ENCODE assay signal across 12 cellular contexts in genomic region chr4:38869511-38869910, GRCh38. TPM values are rescaled to one million over a fixed set of nuclear protein-coding genes. Genes with fewer than 3 reads are reported as not detected.
A peak's percentile ranks its signal among the peaks of the same experiment; 100 is the strongest.
DNase-seq lines count a peak whose midpoint lies in the region; ATAC-seq and TF ChIP-seq lines count a peak whose summit lies in the region.
"Had no signal": no experiment of that assay in that cellular context is flagged by ENCODE, and none has a peak within 500 bp of the region (broad histone marks: within the 10 kb centered on the region; RNA-seq: fewer than 3 reads in every experiment).

No MANE protein-coding gene starts in this region.

- DNase-seq in SK-N-SH (no peak), breast epithelium (ENCODE audit: low spot score in 2 of 2) (no peak), lung microvascular endothelial cell (ENCODE audit: low read depth in 2 of 2) (peak; percentile 49 to 58), tibial artery (no peak), RPMI8226 (no peak)
- DNase-seq in stimulated activated CD4-positive, alpha-beta T cell treated with anti-CD3 and anti-CD28 coated beads, Interleukin-4, amount 100 ng/mL, for 1 hour = no peak
- DNase-seq: 8988T; activated CD4-positive, alpha-beta T cell treated with anti-CD3 and anti-CD28 coated beads for 36 hours; naive B cell; NCI-H526 had no signal

- no peak for TF ChIP-seq POLR2A in breast epithelium (IDR thresholded peaks at IDR 0.05)

- H3K36me3 ChIP-seq in SK-N-SH (replicated peaks in 1 of 2; ENCODE audit: control insufficient read depth in 1 of 2, insufficient read depth in 2 of 2, low read length in 1 of 2) (peaks cover 0 to 28% of the 10 kb centered on the region in 2 experiments), breast epithelium (no peaks in the 10 kb centered on the region), tibial artery (peaks cover 0 to 6% (median 0%) of the 10 kb centered on the region in 3 donors)

- no peaks in the 10 kb centered on the region for H3K9me2 ChIP-seq in SK-N-SH

- peaks cover 61% of the 10 kb centered on the region for H3K79me2 ChIP-seq in SK-N-SH (ENCODE audit: insufficient read depth)

- WGBS in SK-N-SH (ENCODE audit: low lambda C conversion rate) = 96% methylated on average over 2 of the region's 2 CpGs

- TF ChIP-seq CTCF in SK-N-SH (IDR thresholded peaks at IDR 0.05) (no peak), breast epithelium (IDR thresholded peaks at IDR 0.05) (no peak), tibial artery (IDR thresholded peaks at IDR 0.05) (no peak)

- peaks cover 0 to 12% of the 10 kb centered on the region in 2 experiments; a peak in 2 of 4 replicates for H3K4me1 ChIP-seq in SK-N-SH (ENCODE audit: control insufficient read depth in 1 of 2, insufficient read depth in 2 of 2, low read depth in 1 of 2, low read length in 1 of 2)
- no peaks in the 10 kb centered on the region for H3K4me1 ChIP-seq in breast epithelium
- H3K4me1 ChIP-seq in tibial artery = peaks cover 0 to 57% (median 31%) of the 10 kb centered on the region in 4 donors

- H3K9me3 ChIP-seq in SK-N-SH = no peaks in the 10 kb centered on the region
- H3K9me3 ChIP-seq in breast epithelium = no peaks in the 10 kb centered on the region
- no peaks in the 10 kb centered on the region for H3K9me3 ChIP-seq in tibial artery

- H3K27me3 ChIP-seq in SK-N-SH (ENCODE audit: insufficient read depth) (no peaks in the 10 kb centered on the region), breast epithelium (no peaks in the 10 kb centered on the region), tibial artery (no peaks in the 10 kb centered on the region)

- H4K20me1 ChIP-seq in SK-N-SH (ENCODE audit: insufficient read depth) = peaks cover 9% of the 10 kb centered on the region; the same call in 1 of the 2 replicates

- H2AFZ ChIP-seq in SK-N-SH (ENCODE audit: low read depth) = no peak overlapping the region

- peak overlapping the region in 1 of 2 experiments; percentile 74; a peak in 2 of 4 replicates for H3K27ac ChIP-seq in SK-N-SH (ENCODE audit: low read depth in 2 of 2, low read length in 1 of 2)
- H3K27ac ChIP-seq in breast epithelium = peak overlapping the region; percentile 95 to 99
- H3K27ac ChIP-seq in tibial artery = peak overlapping the region; percentile 95 to 96

- no peak for TF ChIP-seq RAD21 in SK-N-SH (IDR thresholded peaks at IDR 0.05; ENCODE audit: low read length)

- peak overlapping the region; percentile 98 for H3K4me2 ChIP-seq in SK-N-SH

- CTCF ChIA-PET in SK-N-SH (lab: Yijun Ruan, JAX) = interaction anchor here (1.3 to 1.7 kb wide), 3 partner anchors 9 to 19 kb away, joined by 3 to 6 read pairs (median 3); no protein-coding TSS in a partner anchor

- H3K4me3 ChIP-seq in SK-N-SH (ENCODE audit: low read depth in 2 of 2, low read length in 1 of 2) (peak overlapping the region in 1 of 2 experiments; percentile 74; a peak in 2 of 4 replicates), breast epithelium (peak overlapping the region in 1 of 3 donors; percentile 95), tibial artery (peak overlapping the region; percentile 88 to 97)

- intact Hi-C loops in breast epithelium (cut with DNase I; ENCODE audit: low total_unique reads) = no loop called here
- intact Hi-C loops in tibial artery (cut with DNase I; ENCODE audit: low total_unique reads) = no loop called here

- ATAC-seq in SK-N-SH treated with all-trans-retinoic acid at 6 μM for 48 hours (no peak), GM18502 (IDR thresholded peaks at IDR 0.05; ENCODE audit: poor library complexity, unreplicated experiment) (no peak)
- ATAC-seq: activated CD4-positive, alpha-beta T cell treated with anti-CD3 and anti-CD28 coated beads for 36 hours had no signal

- no peaks in the 10 kb centered on the region for H3F3A ChIP-seq in SK-N-SH (replicated peaks; ENCODE audit: insufficient read depth)

- POLR2A ChIA-PET in SK-N-SH (lab: Yijun Ruan, JAX) = no interaction called here

- H3K9ac ChIP-seq in SK-N-SH = no peak overlapping the region

- TF ChIP-seq EP300 in SK-N-SH (IDR thresholded peaks at IDR 0.05; ENCODE audit: borderline replicate concordance in 1 of 2, low read depth in 1 of 2, low read length in 1 of 2) = no peak

TF ChIP-seq in SK-N-SH, 30 proteins besides CTCF, POLR2A, EP300 and RAD21 (continues in another document):
- no peak for TF ChIP-seq POLR2AphosphoS5 (IDR thresholded peaks at IDR 0.05; ENCODE audit: low read depth, low read length)
- no peak for TF ChIP-seq GATA2 (CRISPR knock-in tag; IDR thresholded peaks at IDR 0.05)
- TF ChIP-seq GABPA (IDR thresholded peaks at IDR 0.05; ENCODE audit: low read depth) = no peak
- no peak for TF ChIP-seq FOSL2 (IDR thresholded peaks at IDR 0.05; ENCODE audit: borderline replicate concordance, low read depth)
- no peak for TF ChIP-seq ELF1 (IDR thresholded peaks at IDR 0.05)
- no peak for TF ChIP-seq CHD2 (IDR thresholded peaks at IDR 0.05; ENCODE audit: low read length, partially characterized antibody)
- TF ChIP-seq MXI1 (IDR thresholded peaks at IDR 0.05; ENCODE audit: low read depth, low read length) = no peak
- no peak for TF ChIP-seq REST (IDR thresholded peaks at IDR 0.05; ENCODE audit: low read depth, low read length)
- TF ChIP-seq JUND (IDR thresholded peaks at IDR 0.05) = no peak

TF ChIP-seq in SK-N-SH treated with all-trans-retinoic acid at 6 μM for 48 hours, 23 proteins besides CTCF, POLR2A, EP300 and RAD21 (continues in another document):
- no peak for TF ChIP-seq ZNF565 (CRISPR knock-in tag; conservative IDR thresholded peaks at IDR 0.05; ENCODE audit: low read depth)
- no peak for TF ChIP-seq ZFP3 (CRISPR knock-in tag; IDR thresholded peaks at IDR 0.05)
- no peak for TF ChIP-seq TSHZ2 (CRISPR knock-in tag; IDR thresholded peaks at IDR 0.05)
- TF ChIP-seq ESRRG (CRISPR knock-in tag; IDR thresholded peaks at IDR 0.05) = no peak
- no peak for TF ChIP-seq ISL1 (CRISPR knock-in tag; IDR thresholded peaks at IDR 0.05)
- no peak for TF ChIP-seq POU6F1 (CRISPR knock-in tag; IDR thresholded peaks at IDR 0.05; ENCODE audit: borderline replicate concordance, low read depth)
- TF ChIP-seq TOX (CRISPR knock-in tag; IDR thresholded peaks at IDR 0.05; ENCODE audit: borderline replicate concordance) = no peak
- no peak for TF ChIP-seq CSDC2 (CRISPR knock-in tag; IDR thresholded peaks at IDR 0.05)
- TF ChIP-seq, protein P1, sequence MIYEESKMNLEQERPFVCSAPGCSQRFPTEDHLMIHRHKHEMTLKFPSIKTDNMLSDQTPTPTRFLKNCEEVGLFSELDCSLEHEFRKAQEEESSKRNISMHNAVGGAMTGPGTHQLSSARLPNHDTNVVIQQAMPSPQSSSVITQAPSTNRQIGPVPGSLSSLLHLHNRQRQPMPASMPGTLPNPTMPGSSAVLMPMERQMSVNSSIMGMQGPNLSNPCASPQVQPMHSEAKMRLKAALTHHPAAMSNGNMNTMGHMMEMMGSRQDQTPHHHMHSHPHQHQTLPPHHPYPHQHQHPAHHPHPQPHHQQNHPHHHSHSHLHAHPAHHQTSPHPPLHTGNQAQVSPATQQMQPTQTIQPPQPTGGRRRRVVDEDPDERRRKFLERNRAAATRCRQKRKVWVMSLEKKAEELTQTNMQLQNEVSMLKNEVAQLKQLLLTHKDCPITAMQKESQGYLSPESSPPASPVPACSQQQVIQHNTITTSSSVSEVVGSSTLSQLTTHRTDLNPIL (CRISPR knock-in tag; IDR thresholded peaks at IDR 0.05; ENCODE audit: low read depth) = no peak
- TF ChIP-seq ZFP30 (CRISPR knock-in tag; IDR thresholded peaks at IDR 0.05) = no peak
- no peak for TF ChIP-seq RARB (CRISPR knock-in tag; IDR thresholded peaks at IDR 0.05)

RNA-seq across cellular contexts. Expression of gene FAM114A1, which starts 1.9 kb away (rescaled TPM):
- polyA plus RNA-seq in SK-N-SH (2012; rRNA removed) = 48.2 and 54.2 TPM in 2 replicates
- polyA plus RNA-seq in SK-N-SH (2012; cell fraction: cytosol; rRNA removed) = 37.9 and 43.6 TPM in 2 replicates
- 36.8 and 41.4 TPM in 2 replicates for polyA plus RNA-seq in SK-N-SH (2012; cell fraction: nucleus; rRNA removed)
- total RNA-seq in breast epithelium = 100 to 1,000 TPM in 1 of 3 donors, 10 to 100 TPM in 2; 74.6 to 109 (median 85.9) TPM
- 56.9 and 70.8 TPM in 2 replicates for total RNA-seq in lung microvascular endothelial cell

RNA-seq across cellular contexts. Expression of gene TLR6, which starts 12.9 kb away (rescaled TPM):
- 0.10 and 0.19 TPM in 2 replicates for polyA plus RNA-seq in SK-N-SH (2012; rRNA removed)
- 0.13 and 0.14 TPM in 2 replicates for polyA plus RNA-seq in SK-N-SH (2012; cell fraction: cytosol; rRNA removed)
- polyA plus RNA-seq in SK-N-SH (2012; cell fraction: nucleus; rRNA removed) = 0.39 and 0.56 TPM in 2 replicates
- total RNA-seq in breast epithelium = 1 to 10 TPM; 5.2 to 7.6 (median 5.3) TPM
- total RNA-seq in lung microvascular endothelial cell = under 0.01 and 0.22 TPM in 2 replicates

Comparison
In these comparisons a context has a peak if more than half of its experiments do, and no peak if none do; other contexts are left out.
1. DNase-seq: peak in lung microvascular endothelial cell (2 of 2); none in SK-N-SH (single experiment), breast epithelium (0 of 2), tibial artery (0 of 2), RPMI8226 (single experiment) and stimulated activated CD4-positive, alpha-beta T cell treated with anti-CD3 and anti-CD28 coated beads, Interleukin-4, amount 100 ng/mL, for 1 hour (single experiment).